1 cellular context compared by ENCODE assay signal in the genomic region with DNA sequence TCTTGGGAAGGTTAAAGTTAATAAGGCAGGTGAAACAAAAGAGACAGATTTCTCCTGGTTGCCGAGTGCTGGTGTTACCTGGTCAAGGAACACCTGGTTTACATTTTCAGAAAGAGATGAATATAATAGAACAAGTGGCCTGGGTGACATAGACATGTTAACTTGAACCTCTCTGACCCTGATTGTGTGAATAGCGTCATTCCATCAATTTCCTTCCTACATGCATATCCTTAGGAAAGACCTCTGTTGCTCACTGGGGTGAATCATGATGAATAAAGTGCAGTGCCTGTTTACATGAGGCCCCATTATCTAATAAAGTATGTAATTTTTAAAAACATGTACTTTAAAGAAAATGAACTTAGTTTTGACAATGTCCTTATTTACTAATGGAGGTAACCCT.
TF ChIP-seq lines count a peak whose summit lies in the region.

No MANE protein-coding gene starts in this region.

TF ChIP-seq in endothelial cell of umbilical vein, 7 proteins besides CTCF, POLR2A, EP300 and RAD21 (continued from another document):
- peak; percentile 73 for TF ChIP-seq JUN (IDR thresholded peaks at IDR 0.05; ENCODE audit: borderline replicate concordance, insufficient read depth, insufficient read length, low read depth)
